In genomic region chr4:148814030-148814429, GRCh38 we compare ENCODE assay signal across 30 cellular contexts.
"Had no signal": no experiment of that assay in that cellular context is flagged by ENCODE, and none has a peak within 500 bp of the region (broad histone marks: within the 10 kb centered on the region; RNA-seq: fewer than 3 reads in every experiment).

No MANE protein-coding gene starts in this region.

- DNase-seq: activated CD4-positive, alpha-beta memory T cell treated with anti-CD3 and anti-CD28 coated beads, Interleukin-2, amount 10 ng/mL, durations not matched to agents 7 days and 5 days; activated CD4-positive, alpha-beta T cell treated with anti-CD3 and anti-CD28 coated beads, Interleukin-2, amount 10 ng/mL, durations not matched to agents 24 days and 14 days; activated effector memory CD4-positive, alpha-beta T cell treated with anti-CD3 and anti-CD28 coated beads, Interleukin-2, amount 50 U/mL, for 16 hours; activated naive CD4-positive, alpha-beta T cell treated with anti-CD3 and anti-CD28 coated beads, Interleukin-2, amount 50 U/mL, for 16 hours; activated naive CD8-positive, alpha-beta T cell treated with anti-CD3 and anti-CD28 coated beads, Interleukin-2, amount 50 U/mL, for 24 hours; activated T-cell treated with anti-CD3 and anti-CD28 coated beads, Interleukin-2, amount 50 U/mL, for 72 hours; anterior cingulate cortex; effector memory CD4-positive, alpha-beta T cell; esophagus squamous epithelium; heart left ventricle; left ventricle myocardium inferior; naive B cell; nucleus accumbens; posterior cingulate gyrus; right lobe of liver; stimulated activated CD4-positive, alpha-beta T cell treated with anti-CD3 and anti-CD28 coated beads, Interleukin-2, amount 100 ng/mL, for 24 hours; stimulated activated naive CD8-positive, alpha-beta T cell treated with anti-CD3 and anti-CD28 coated beads, Interleukin-15, amount 100 ng/mL, for 72 hours; T-cell; transverse colon had no signal

- H3K27ac ChIP-seq: esophagus squamous epithelium, gastroesophageal sphincter, heart left ventricle, left ventricle myocardium inferior, right lobe of liver, skin epidermis, suprapubic skin, transverse colon, vagina, VCaP had no signal

- H3K9me3 Mint-ChIP-seq: activated CD4-positive, alpha-beta memory T cell treated with anti-CD3 and anti-CD28 coated beads, Interleukin-2, amount 10 ng/mL, durations not matched to agents 7 days and 5 days; activated CD4-positive, alpha-beta T cell treated with anti-CD3 and anti-CD28 coated beads, Interleukin-2, amount 10 ng/mL, durations not matched to agents 24 days and 14 days had no signal

- H3K4me1 Mint-ChIP-seq: activated CD4-positive, alpha-beta memory T cell treated with anti-CD3 and anti-CD28 coated beads, Interleukin-2, amount 10 ng/mL, durations not matched to agents 7 days and 5 days; activated CD4-positive, alpha-beta T cell treated with anti-CD3 and anti-CD28 coated beads, Interleukin-2, amount 10 ng/mL, durations not matched to agents 24 days and 14 days; activated naive CD8-positive, alpha-beta T cell treated with anti-CD3 and anti-CD28 coated beads, Interleukin-2, amount 50 U/mL, for 24 hours; central memory CD8-positive, alpha-beta T cell; memory B cell; naive B cell; stimulated activated effector memory CD8-positive, alpha-beta T cell treated with anti-CD3 and anti-CD28 coated beads, Interleukin-12 subunit alpha, Interleukin-12 subunit beta, amount 100 ng/mL, for 72 hours; stimulated activated naive CD8-positive, alpha-beta T cell treated with anti-CD3 and anti-CD28 coated beads, Interleukin-15, amount 100 ng/mL, for 72 hours; T-cell had no signal

- H3K9me3 ChIP-seq: esophagus squamous epithelium, gastroesophageal sphincter, right lobe of liver, suprapubic skin, transverse colon, vagina had no signal

- H3K36me3 Mint-ChIP-seq: brain; stimulated activated effector memory CD8-positive, alpha-beta T cell treated with anti-CD3 and anti-CD28 coated beads, Interleukin-12 subunit alpha, Interleukin-12 subunit beta, amount 100 ng/mL, for 72 hours had no signal

- ATAC-seq: activated CD4-positive, CD25-positive, alpha-beta regulatory T cell treated with anti-CD3 and anti-CD28 coated beads, Interleukin-2, amount 50 U/mL, for 24 hours; activated naive CD8-positive, alpha-beta T cell treated with anti-CD3 and anti-CD28 coated beads, Interleukin-2, amount 50 U/mL, for 24 hours; activated T-cell treated with anti-CD3 and anti-CD28 coated beads, Interleukin-2, amount 50 U/mL, for 72 hours; gastroesophageal sphincter; heart left ventricle; right lobe of liver; stimulated activated effector memory CD8-positive, alpha-beta T cell treated with anti-CD3 and anti-CD28 coated beads, Interleukin-12 subunit alpha, Interleukin-12 subunit beta, amount 100 ng/mL, for 72 hours; stimulated activated naive CD8-positive, alpha-beta T cell treated with anti-CD3 and anti-CD28 coated beads, Interleukin-15, amount 100 ng/mL, for 72 hours; T-cell had no signal

- H3K27me3 Mint-ChIP-seq: activated CD4-positive, alpha-beta T cell treated with anti-CD3 and anti-CD28 coated beads, Interleukin-2, amount 10 ng/mL, durations not matched to agents 24 days and 14 days; activated naive CD8-positive, alpha-beta T cell treated with anti-CD3 and anti-CD28 coated beads, Interleukin-2, amount 50 U/mL, for 24 hours; central memory CD8-positive, alpha-beta T cell; memory B cell; stimulated activated naive CD8-positive, alpha-beta T cell treated with anti-CD3 and anti-CD28 coated beads, Interleukin-15, amount 100 ng/mL, for 72 hours; T-cell had no signal

- H3K4me3 Mint-ChIP-seq: activated CD4-positive, alpha-beta memory T cell treated with anti-CD3 and anti-CD28 coated beads, Interleukin-2, amount 10 ng/mL, durations not matched to agents 7 days and 5 days; activated CD4-positive, alpha-beta T cell treated with anti-CD3 and anti-CD28 coated beads, Interleukin-2, amount 10 ng/mL, durations not matched to agents 24 days and 14 days; activated naive CD8-positive, alpha-beta T cell treated with anti-CD3 and anti-CD28 coated beads, Interleukin-2, amount 50 U/mL, for 24 hours; activated T-cell treated with anti-CD3 and anti-CD28 coated beads, Interleukin-2, amount 50 U/mL, for 72 hours; brain; central memory CD8-positive, alpha-beta T cell; memory B cell; naive B cell; stimulated activated effector memory CD8-positive, alpha-beta T cell treated with anti-CD3 and anti-CD28 coated beads, Interleukin-12 subunit alpha, Interleukin-12 subunit beta, amount 100 ng/mL, for 72 hours; stimulated activated naive CD8-positive, alpha-beta T cell treated with anti-CD3 and anti-CD28 coated beads, Interleukin-15, amount 100 ng/mL, for 72 hours; T-cell; T-helper 2 cell treated with Interferon-gamma antibody and Interleukin-4, amounts not matched to agents 5 μg/mL and 100 μg/mL, for 36 hours had no signal

- H3K4me1 ChIP-seq: esophagus squamous epithelium, gastroesophageal sphincter, heart left ventricle, left ventricle myocardium inferior, right lobe of liver, suprapubic skin, transverse colon, vagina had no signal

- H3K27me3 ChIP-seq: esophagus squamous epithelium, gastroesophageal sphincter, heart left ventricle, right lobe of liver, suprapubic skin, transverse colon, vagina had no signal

- H3K36me3 ChIP-seq: esophagus squamous epithelium, gastroesophageal sphincter, heart left ventricle, left ventricle myocardium inferior, right lobe of liver, suprapubic skin, transverse colon, vagina had no signal

- H3K27ac Mint-ChIP-seq: activated CD4-positive, alpha-beta memory T cell treated with anti-CD3 and anti-CD28 coated beads, Interleukin-2, amount 10 ng/mL, durations not matched to agents 7 days and 5 days; activated CD4-positive, alpha-beta T cell treated with anti-CD3 and anti-CD28 coated beads, Interleukin-2, amount 10 ng/mL, durations not matched to agents 24 days and 14 days; activated naive CD8-positive, alpha-beta T cell treated with anti-CD3 and anti-CD28 coated beads, Interleukin-2, amount 50 U/mL, for 24 hours; activated T-cell treated with anti-CD3 and anti-CD28 coated beads, Interleukin-2, amount 50 U/mL, for 72 hours; brain; memory B cell; naive B cell; stimulated activated effector memory CD8-positive, alpha-beta T cell treated with anti-CD3 and anti-CD28 coated beads, Interleukin-12 subunit alpha, Interleukin-12 subunit beta, amount 100 ng/mL, for 72 hours; stimulated activated naive CD8-positive, alpha-beta T cell treated with anti-CD3 and anti-CD28 coated beads, Interleukin-15, amount 100 ng/mL, for 72 hours; T-cell; T-helper 2 cell treated with Interferon-gamma antibody and Interleukin-4, amounts not matched to agents 5 μg/mL and 100 μg/mL, for 36 hours had no signal

- H3K4me3 ChIP-seq: esophagus squamous epithelium, gastroesophageal sphincter, heart left ventricle, left ventricle myocardium inferior, right lobe of liver, skin epidermis, suprapubic skin, transverse colon, vagina had no signal
